23 cellular contexts compared by ENCODE assay signal in the genomic region with DNA sequence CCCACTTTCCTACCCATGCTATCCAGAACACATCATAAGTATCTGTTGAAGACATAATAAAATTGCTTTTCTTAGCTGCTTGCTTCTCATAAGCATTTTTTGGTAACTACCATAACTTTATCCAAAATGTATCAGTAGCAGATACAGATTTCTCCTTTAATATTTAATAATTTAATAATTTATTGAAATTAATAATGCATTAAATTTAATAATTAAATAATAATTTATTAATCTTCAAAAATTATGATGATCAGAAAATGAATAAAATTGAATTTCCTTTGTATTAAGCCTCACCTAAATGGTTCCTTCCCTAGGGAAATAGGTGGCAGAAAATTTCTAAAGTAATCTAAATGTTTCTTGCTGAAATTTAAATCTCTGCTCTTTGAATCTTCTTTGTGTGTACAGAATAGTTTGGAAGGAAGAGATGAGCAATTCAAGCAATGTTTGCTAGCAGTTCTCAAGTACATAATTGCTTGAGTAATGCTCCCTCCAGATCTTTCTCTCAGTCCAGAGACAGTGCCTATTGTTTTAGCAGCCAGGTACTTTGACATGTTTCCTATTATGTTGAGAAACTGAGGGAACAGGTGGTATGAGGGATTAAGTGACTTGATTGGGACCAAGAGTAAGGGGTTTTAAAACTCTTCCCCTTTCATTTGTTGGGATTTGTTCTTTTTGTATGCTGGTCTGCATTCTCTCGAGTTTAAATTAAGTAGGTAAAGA.
"Had no signal": no experiment of that assay in that cellular context is flagged by ENCODE, and none has a peak within 500 bp of the region (broad histone marks: within the 10 kb centered on the region; RNA-seq: fewer than 3 reads in every experiment).

No MANE protein-coding gene starts in this region.

- H3K9me3 ChIP-seq: body of pancreas, psoas muscle, stomach, upper lobe of left lung had no signal

- H3K4me3 ChIP-seq: body of pancreas, dorsolateral prefrontal cortex, neural progenitor cell, psoas muscle, stomach, upper lobe of left lung had no signal

- H3K36me3 Mint-ChIP-seq: naive B cell; stimulated activated effector memory CD8-positive, alpha-beta T cell treated with anti-CD3 and anti-CD28 coated beads, Interleukin-12 subunit alpha, Interleukin-12 subunit beta, amount 100 ng/mL, for 72 hours had no signal

- H3K27ac Mint-ChIP-seq: activated CD4-positive, alpha-beta T cell treated with anti-CD3 and anti-CD28 coated beads, Interleukin-2, amount 10 ng/mL, durations not matched to agents 24 days and 14 days; activated CD8-positive, alpha-beta T cell treated with anti-CD3 and anti-CD28 coated beads, Interleukin-2, amount 10 ng/mL, durations not matched to agents 7 days and 5 days; activated naive CD4-positive, alpha-beta T cell treated with anti-CD3 and anti-CD28 coated beads for 36 hours; activated T-cell treated with anti-CD3 and anti-CD28 coated beads, Interleukin-2, amount 50 U/mL, for 24 hours; activated T-helper 2 cell treated with anti-CD3 and anti-CD28 coated beads, Interferon-gamma antibody, Interleukin-2, Interleukin-4, amounts not matched to agents 10 μg/mL and 5 μg/mL and 100 μg/mL, durations not matched to agents 14 hours and 24 hours and 36 hours; neural progenitor cell; stimulated activated effector memory CD8-positive, alpha-beta T cell treated with anti-CD3 and anti-CD28 coated beads, Interleukin-12 subunit alpha, Interleukin-12 subunit beta, amount 100 ng/mL, for 72 hours had no signal

- H3K4me2 ChIP-seq: neural progenitor cell had no signal

- H3K36me3 ChIP-seq: neural progenitor cell, stomach, upper lobe of left lung had no signal

- H3K4me3 Mint-ChIP-seq: activated CD4-positive, alpha-beta T cell treated with anti-CD3 and anti-CD28 coated beads, Interleukin-2, amount 10 ng/mL, durations not matched to agents 24 days and 14 days; activated CD8-positive, alpha-beta T cell treated with anti-CD3 and anti-CD28 coated beads, Interleukin-2, amount 10 ng/mL, durations not matched to agents 7 days and 5 days; activated naive CD4-positive, alpha-beta T cell treated with anti-CD3 and anti-CD28 coated beads for 36 hours; activated T-cell treated with anti-CD3 and anti-CD28 coated beads, Interleukin-2, amount 50 U/mL, for 24 hours; naive B cell; neural progenitor cell; stimulated activated effector memory CD8-positive, alpha-beta T cell treated with anti-CD3 and anti-CD28 coated beads, Interleukin-12 subunit alpha, Interleukin-12 subunit beta, amount 100 ng/mL, for 72 hours had no signal

- H3K9me3 Mint-ChIP-seq: activated CD4-positive, alpha-beta T cell treated with anti-CD3 and anti-CD28 coated beads, Interleukin-2, amount 10 ng/mL, durations not matched to agents 24 days and 14 days; activated T-helper 2 cell treated with anti-CD3 and anti-CD28 coated beads, Interferon-gamma antibody, Interleukin-2, Interleukin-4, amounts not matched to agents 10 μg/mL and 5 μg/mL and 100 μg/mL, durations not matched to agents 14 hours and 24 hours and 36 hours; neural progenitor cell; stimulated activated effector memory CD8-positive, alpha-beta T cell treated with anti-CD3 and anti-CD28 coated beads, Interleukin-12 subunit alpha, Interleukin-12 subunit beta, amount 100 ng/mL, for 72 hours had no signal

- H2AFZ ChIP-seq: neural progenitor cell had no signal

- DNase-seq: activated CD4-positive, alpha-beta T cell treated with anti-CD3 and anti-CD28 coated beads, Interleukin-2, amount 10 ng/mL, durations not matched to agents 24 days and 14 days; activated CD4-positive, CD25-positive, alpha-beta regulatory T cell; activated CD8-positive, alpha-beta T cell treated with anti-CD3 and anti-CD28 coated beads, Interleukin-2, amount 10 ng/mL, durations not matched to agents 7 days and 5 days; activated naive CD4-positive, alpha-beta T cell treated with anti-CD3 and anti-CD28 coated beads for 36 hours; activated T-cell treated with anti-CD3 and anti-CD28 coated beads, Interleukin-2, amount 50 U/mL, for 24 hours; body of pancreas; dorsolateral prefrontal cortex; foreskin keratinocyte; glutamatergic neuron; hippocampal formation; islet precursor cell; midbrain; naive B cell; psoas muscle; right cardiac atrium; stimulated activated CD4-positive, alpha-beta T cell treated with anti-CD3 and anti-CD28 coated beads, Interleukin-2, amount 100 ng/mL, for 48 hours; stomach; SW 1271; T-helper 2 cell; upper lobe of left lung had no signal

- H3K4me1 Mint-ChIP-seq: activated CD4-positive, alpha-beta T cell treated with anti-CD3 and anti-CD28 coated beads, Interleukin-2, amount 10 ng/mL, durations not matched to agents 24 days and 14 days; neural progenitor cell; stimulated activated effector memory CD8-positive, alpha-beta T cell treated with anti-CD3 and anti-CD28 coated beads, Interleukin-12 subunit alpha, Interleukin-12 subunit beta, amount 100 ng/mL, for 72 hours had no signal

- H3K27me3 Mint-ChIP-seq: activated CD4-positive, alpha-beta T cell treated with anti-CD3 and anti-CD28 coated beads, Interleukin-2, amount 10 ng/mL, durations not matched to agents 24 days and 14 days; activated T-cell treated with anti-CD3 and anti-CD28 coated beads, Interleukin-2, amount 50 U/mL, for 24 hours; naive B cell had no signal

- H3K27me3 ChIP-seq: body of pancreas, dorsolateral prefrontal cortex, foreskin keratinocyte, neural progenitor cell, stomach, upper lobe of left lung had no signal

- H3K4me1 ChIP-seq: foreskin keratinocyte, psoas muscle had no signal

- H3K27ac ChIP-seq: body of pancreas, dorsolateral prefrontal cortex, foreskin keratinocyte, neural progenitor cell, psoas muscle, upper lobe of left lung had no signal
